Comparison of ENCODE assay signal across 39 cellular contexts in genomic region chr1:209500993-209501392, GRCh38.
"Had no signal": no experiment of that assay in that cellular context is flagged by ENCODE, and none has a peak within 500 bp of the region (broad histone marks: within the 10 kb centered on the region; RNA-seq: fewer than 3 reads in every experiment).

No MANE protein-coding gene starts in this region.

- H3K4me3 ChIP-seq: adrenal gland, ascending aorta, body of pancreas, breast epithelium, cardiac muscle cell had no signal

- FAIRE-seq: astrocyte, bronchial epithelial cell, colon had no signal

- H3K27me3 ChIP-seq: adrenal gland, ascending aorta, body of pancreas, brain microvascular endothelial cell, breast epithelium, cardiac muscle cell had no signal

- H3K4me3 Mint-ChIP-seq: activated naive CD4-positive, alpha-beta T cell treated with anti-CD3 and anti-CD28 coated beads for 36 hours; activated naive CD4-positive, alpha-beta T cell treated with anti-CD3 and anti-CD28 coated beads, Interleukin-2, amount 10 ng/mL, durations not matched to agents 7 days and 5 days; activated naive CD4-positive, alpha-beta T cell treated with anti-CD3 and anti-CD28 coated beads, Interleukin-2, amount 50 U/mL, for 24 hours; activated naive CD8-positive, alpha-beta T cell; activated naive CD8-positive, alpha-beta T cell treated with anti-CD3 and anti-CD28 coated beads for 36 hours; activated naive CD8-positive, alpha-beta T cell treated with anti-CD3 and anti-CD28 coated beads, Interleukin-2, amount 10 ng/mL, durations not matched to agents 7 days and 5 days; activated naive CD8-positive, alpha-beta T cell treated with anti-CD3 and anti-CD28 coated beads, Interleukin-2, amount 50 U/mL, for 24 hours; activated T-cell treated with anti-CD3 and anti-CD28 coated beads, Interleukin-2, amount 50 U/mL, for 4 hours; activated T-cell treated with anti-CD3 and anti-CD28 coated beads, Interleukin-2, amount 50 U/mL, for 72 hours; activated T-helper 1 cell treated with anti-CD3 and anti-CD28 coated beads, Interleukin-12 subunit alpha, Interleukin-12 subunit beta, Interleukin-2, Interleukin-4 antibody, amounts not matched to agents 30 ng/mL and 10 ng/mL and 1 ng/mL, durations not matched to agents 14 hours and 24 hours and 36 hours; activated T-helper 17 cell treated with anti-CD3 and anti-CD28 coated beads, Interleukin-2, amount 50 U/mL, for 72 hours; brain; central memory CD8-positive, alpha-beta T cell had no signal

- H3K36me3 Mint-ChIP-seq: activated naive CD4-positive, alpha-beta T cell treated with anti-CD3 and anti-CD28 coated beads, Interleukin-2, amount 10 ng/mL, durations not matched to agents 7 days and 5 days; activated naive CD8-positive, alpha-beta T cell treated with anti-CD3 and anti-CD28 coated beads for 36 hours; brain had no signal

- H3K9me3 ChIP-seq: body of pancreas had no signal

- H3K27ac ChIP-seq: adrenal gland, ascending aorta, body of pancreas, brain microvascular endothelial cell, breast epithelium, cardiac muscle cell had no signal

- H3K27ac Mint-ChIP-seq: activated naive CD4-positive, alpha-beta T cell treated with anti-CD3 and anti-CD28 coated beads for 36 hours; activated naive CD4-positive, alpha-beta T cell treated with anti-CD3 and anti-CD28 coated beads, Interleukin-2, amount 10 ng/mL, durations not matched to agents 7 days and 5 days; activated naive CD4-positive, alpha-beta T cell treated with anti-CD3 and anti-CD28 coated beads, Interleukin-2, amount 50 U/mL, for 24 hours; activated naive CD4-positive, alpha-beta T cell treated with anti-CD3 and anti-CD28 coated beads, Interleukin-2, amount 50 U/mL, for 72 hours; activated naive CD8-positive, alpha-beta T cell; activated naive CD8-positive, alpha-beta T cell treated with anti-CD3 and anti-CD28 coated beads for 36 hours; activated naive CD8-positive, alpha-beta T cell treated with anti-CD3 and anti-CD28 coated beads, Interleukin-2, amount 10 ng/mL, durations not matched to agents 7 days and 5 days; activated naive CD8-positive, alpha-beta T cell treated with anti-CD3 and anti-CD28 coated beads, Interleukin-2, amount 50 U/mL, for 24 hours; activated T-cell treated with anti-CD3 and anti-CD28 coated beads, Interleukin-2, amount 50 U/mL, for 72 hours; activated T-helper 1 cell treated with anti-CD3 and anti-CD28 coated beads, Interleukin-12 subunit alpha, Interleukin-12 subunit beta, Interleukin-2, Interleukin-4 antibody, amounts not matched to agents 30 ng/mL and 10 ng/mL and 1 ng/mL, durations not matched to agents 14 hours and 24 hours and 36 hours; activated T-helper 17 cell treated with anti-CD3 and anti-CD28 coated beads, Interleukin-2, amount 50 U/mL, for 72 hours; activated T-helper 2 cell treated with anti-CD3 and anti-CD28 coated beads, Interferon-gamma antibody, Interleukin-2, Interleukin-4, amounts not matched to agents 10 μg/mL and 5 μg/mL and 100 μg/mL, durations not matched to agents 14 hours and 24 hours and 36 hours; brain had no signal

- H3K4me1 Mint-ChIP-seq: activated naive CD4-positive, alpha-beta T cell treated with anti-CD3 and anti-CD28 coated beads, Interleukin-2, amount 10 ng/mL, durations not matched to agents 7 days and 5 days; activated naive CD4-positive, alpha-beta T cell treated with anti-CD3 and anti-CD28 coated beads, Interleukin-2, amount 50 U/mL, for 24 hours; activated naive CD8-positive, alpha-beta T cell treated with anti-CD3 and anti-CD28 coated beads for 36 hours; activated naive CD8-positive, alpha-beta T cell treated with anti-CD3 and anti-CD28 coated beads, Interleukin-2, amount 10 ng/mL, durations not matched to agents 7 days and 5 days; activated naive CD8-positive, alpha-beta T cell treated with anti-CD3 and anti-CD28 coated beads, Interleukin-2, amount 50 U/mL, for 24 hours; activated T-helper 17 cell treated with anti-CD3 and anti-CD28 coated beads, Interleukin-2, amount 50 U/mL, for 72 hours; central memory CD8-positive, alpha-beta T cell had no signal

- H3K4me1 ChIP-seq: adrenal gland, ascending aorta, body of pancreas, breast epithelium had no signal

- H3K36me3 ChIP-seq: adrenal gland, ascending aorta, brain microvascular endothelial cell, breast epithelium, cardiac muscle cell had no signal

- DNase-seq: activated effector memory CD4-positive, alpha-beta T cell treated with anti-CD3 and anti-CD28 coated beads, Interleukin-2, amount 50 U/mL, for 16 hours; activated effector memory CD4-positive, alpha-beta T cell treated with Interleukin-2 at 50 U/mL for 16 hours; activated gamma-delta T cell; activated gamma-delta T cell treated with Interleukin-2 at 50 U/mL for 16 hours; activated naive CD4-positive, alpha-beta T cell; activated naive CD4-positive, alpha-beta T cell treated with anti-CD3 and anti-CD28 coated beads for 36 hours; activated naive CD4-positive, alpha-beta T cell treated with anti-CD3 and anti-CD28 coated beads, Interleukin-2, amount 10 ng/mL, durations not matched to agents 7 days and 5 days; activated naive CD4-positive, alpha-beta T cell treated with anti-CD3 and anti-CD28 coated beads, Interleukin-2, amount 50 U/mL, for 16 hours; activated naive CD4-positive, alpha-beta T cell treated with Interleukin-2 at 50 U/mL for 16 hours; activated naive CD8-positive, alpha-beta T cell treated with anti-CD3 and anti-CD28 coated beads for 36 hours; activated naive CD8-positive, alpha-beta T cell treated with anti-CD3 and anti-CD28 coated beads, Interleukin-2, amount 10 ng/mL, durations not matched to agents 7 days and 5 days; activated naive CD8-positive, alpha-beta T cell treated with anti-CD3 and anti-CD28 coated beads, Interleukin-2, amount 50 U/mL, for 24 hours; activated T-cell treated with anti-CD3 and anti-CD28 coated beads, Interleukin-2, amount 50 U/mL, for 4 hours; activated T-cell treated with anti-CD3 and anti-CD28 coated beads, Interleukin-2, amount 50 U/mL, for 48 hours; activated T-cell treated with anti-CD3 and anti-CD28 coated beads, Interleukin-2, amount 50 U/mL, for 72 hours; adrenal gland; amniotic stem cell; amygdala; anterior cingulate cortex; aorta; body of pancreas; brain microvascular endothelial cell; caudate nucleus; central memory CD4-positive, alpha-beta T cell; cerebellar nuclear complex had no signal

- ATAC-seq: activated naive CD4-positive, alpha-beta T cell treated with anti-CD3 and anti-CD28 coated beads, Interleukin-2, amount 50 U/mL, for 72 hours; activated naive CD8-positive, alpha-beta T cell treated with anti-CD3 and anti-CD28 coated beads, Interleukin-2, amount 50 U/mL, for 24 hours; activated T-cell treated with anti-CD3 and anti-CD28 coated beads, Interleukin-2, amount 50 U/mL, for 4 hours; activated T-cell treated with anti-CD3 and anti-CD28 coated beads, Interleukin-2, amount 50 U/mL, for 72 hours; activated T-helper 17 cell treated with anti-CD3 and anti-CD28 coated beads, Interleukin-2, amount 50 U/mL, for 72 hours; body of pancreas had no signal
